Comparison of ENCODE assay signal across 1 cellular context in genomic region chr21:42200906-42201614, GRCh38.
TF ChIP-seq lines count a peak whose summit lies in the region.

No MANE protein-coding gene starts in this region.

TF ChIP-seq in neural cell, 6 proteins besides CTCF, POLR2A, EP300 and RAD21:
- TF ChIP-seq POLR2AphosphoS5 (IDR thresholded peaks at IDR 0.05) (no peak), MXI1 (conservative IDR thresholded peaks at IDR 0.05; ENCODE audit: poor library complexity, severe bottlenecking) (no peak), EZH2 (IDR thresholded peaks at IDR 0.05; ENCODE audit: borderline replicate concordance, insufficient read depth, low read length, poor library complexity, severe bottlenecking) (no peak), SMC3 (conservative IDR thresholded peaks at IDR 0.05; ENCODE audit: poor library complexity) (no peak), TAF1 (IDR thresholded peaks at IDR 0.05; ENCODE audit: low read depth) (no peak)
- TF ChIP-seq, protein P1, sequence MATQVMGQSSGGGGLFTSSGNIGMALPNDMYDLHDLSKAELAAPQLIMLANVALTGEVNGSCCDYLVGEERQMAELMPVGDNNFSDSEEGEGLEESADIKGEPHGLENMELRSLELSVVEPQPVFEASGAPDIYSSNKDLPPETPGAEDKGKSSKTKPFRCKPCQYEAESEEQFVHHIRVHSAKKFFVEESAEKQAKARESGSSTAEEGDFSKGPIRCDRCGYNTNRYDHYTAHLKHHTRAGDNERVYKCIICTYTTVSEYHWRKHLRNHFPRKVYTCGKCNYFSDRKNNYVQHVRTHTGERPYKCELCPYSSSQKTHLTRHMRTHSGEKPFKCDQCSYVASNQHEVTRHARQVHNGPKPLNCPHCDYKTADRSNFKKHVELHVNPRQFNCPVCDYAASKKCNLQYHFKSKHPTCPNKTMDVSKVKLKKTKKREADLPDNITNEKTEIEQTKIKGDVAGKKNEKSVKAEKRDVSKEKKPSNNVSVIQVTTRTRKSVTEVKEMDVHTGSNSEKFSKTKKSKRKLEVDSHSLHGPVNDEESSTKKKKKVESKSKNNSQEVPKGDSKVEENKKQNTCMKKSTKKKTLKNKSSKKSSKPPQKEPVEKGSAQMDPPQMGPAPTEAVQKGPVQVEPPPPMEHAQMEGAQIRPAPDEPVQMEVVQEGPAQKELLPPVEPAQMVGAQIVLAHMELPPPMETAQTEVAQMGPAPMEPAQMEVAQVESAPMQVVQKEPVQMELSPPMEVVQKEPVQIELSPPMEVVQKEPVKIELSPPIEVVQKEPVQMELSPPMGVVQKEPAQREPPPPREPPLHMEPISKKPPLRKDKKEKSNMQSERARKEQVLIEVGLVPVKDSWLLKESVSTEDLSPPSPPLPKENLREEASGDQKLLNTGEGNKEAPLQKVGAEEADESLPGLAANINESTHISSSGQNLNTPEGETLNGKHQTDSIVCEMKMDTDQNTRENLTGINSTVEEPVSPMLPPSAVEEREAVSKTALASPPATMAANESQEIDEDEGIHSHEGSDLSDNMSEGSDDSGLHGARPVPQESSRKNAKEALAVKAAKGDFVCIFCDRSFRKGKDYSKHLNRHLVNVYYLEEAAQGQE (IDR thresholded peaks at IDR 0.05; ENCODE audit: borderline replicate concordance), result no peak
